In genomic region chr16:67833418-67834241, GRCh38 we compare ENCODE assay signal across 8 cellular contexts. TPM values are rescaled to one million over a fixed set of nuclear protein-coding genes. Genes with fewer than 3 reads are reported as not detected.
DNase-seq lines count a peak whose midpoint lies in the region; ATAC-seq and TF ChIP-seq lines count a peak whose summit lies in the region.

No MANE protein-coding gene starts in this region.

- H3K79me2 ChIP-seq in GM23248 (ENCODE audit: insufficient read depth) (peaks cover 31% of the 10 kb centered on the region), Karpas-422 (ENCODE audit: low read length) (peaks cover 12% of the 10 kb centered on the region)

- H3K27me3 Mint-ChIP-seq in natural killer cell treated with Interleukin-12 subunit alpha and Interleukin-12 subunit beta and Interleukin-15 and Interleukin-18, amount 100 ng/mL, for 72 hours: no peaks in the 10 kb centered on the region

- H3K27ac ChIP-seq in GM23248 (peak overlapping the region; percentile 89), Karpas-422 (ENCODE audit: low read length) (no peak overlapping the region), Peyer's patch (peak overlapping the region; percentile 36 to 76 (median 68))

- H3K4me3 ChIP-seq in GM23248 (peak overlapping the region; percentile 93), Karpas-422 (ENCODE audit: low read length) (peak overlapping the region; percentile 75), Peyer's patch (peak overlapping the region; percentile 60 to 96 (median 75)), fibroblast of mammary gland (ENCODE audit: control insufficient read depth, low read depth, low read length) (peak overlapping the region; percentile 83)

- H3K4me1 ChIP-seq in GM23248 (ENCODE audit: insufficient read depth) (peaks cover 6% of the 10 kb centered on the region), Karpas-422 (ENCODE audit: low read length) (peaks cover 16% of the 10 kb centered on the region), Peyer's patch (peaks cover 0 to 10% (median 7%) of the 10 kb centered on the region in 4 donors)

- H3K36me3 ChIP-seq in GM23248 (ENCODE audit: low read depth) (peaks cover 6% of the 10 kb centered on the region; the same call in 1 of the 2 replicates), Karpas-422 (ENCODE audit: insufficient read depth, low read length) (no peaks in the 10 kb centered on the region), Peyer's patch (peaks cover 0 to 37% (median 0%) of the 10 kb centered on the region in 3 donors)

- peak; percentile 42 to 76 for TF ChIP-seq POLR2A in Peyer's patch (IDR thresholded peaks at IDR 0.05)

- no peaks in the 10 kb centered on the region for H3K9me3 Mint-ChIP-seq in natural killer cell treated with Interleukin-12 subunit alpha and Interleukin-12 subunit beta and Interleukin-15 and Interleukin-18, amount 100 ng/mL, for 72 hours

- no peaks in the 10 kb centered on the region for H3K36me3 Mint-ChIP-seq in natural killer cell treated with Interleukin-12 subunit alpha and Interleukin-12 subunit beta and Interleukin-15 and Interleukin-18, amount 100 ng/mL, for 72 hours

- H3K27me3 ChIP-seq in GM23248 (replicated peaks; ENCODE audit: insufficient read depth) (no peaks in the 10 kb centered on the region), Karpas-422 (ENCODE audit: low read length) (no peaks in the 10 kb centered on the region), Peyer's patch (no peaks in the 10 kb centered on the region)

- no peaks in the 10 kb centered on the region for H3K9me2 ChIP-seq in GM23248 (ENCODE audit: insufficient read depth)
- no peaks in the 10 kb centered on the region for H3K9me2 ChIP-seq in Karpas-422 (replicated peaks; ENCODE audit: insufficient read depth, low read length)

- H3K4me3 Mint-ChIP-seq in natural killer cell treated with Interleukin-12 subunit alpha and Interleukin-12 subunit beta and Interleukin-15 and Interleukin-18, amount 100 ng/mL, for 72 hours: peak overlapping the region; percentile 88

- peak overlapping the region; percentile 99 for H3K9ac ChIP-seq in GM23248
- peak overlapping the region; percentile 87 for H3K9ac ChIP-seq in Karpas-422 (ENCODE audit: low read length)

- WGBS in GM23248 (ENCODE audit: low coverage in 1 of 2, low lambda C conversion rate in 2 of 2, missing lambda C conversion rate in 2 of 2), 2 experiments: 1 to 3% methylated on average over 45 to 49 of the region's 49 CpGs

- peak; percentile 99 to 100 for ATAC-seq in natural killer cell treated with Interleukin-12 subunit alpha and Interleukin-12 subunit beta and Interleukin-15 and Interleukin-18, amount 100 ng/mL, for 72 hours

- in situ Hi-C loops in GM23248 (cut with MboI): no loop called here

- H2AFZ ChIP-seq in GM23248 (peak overlapping the region; percentile 93), Karpas-422 (ENCODE audit: low read length) (peak overlapping the region; percentile 83)

- H3K4me1 Mint-ChIP-seq in natural killer cell treated with Interleukin-12 subunit alpha and Interleukin-12 subunit beta and Interleukin-15 and Interleukin-18, amount 100 ng/mL, for 72 hours (ENCODE audit: low read depth in 2 of 2): peaks cover 0 to 12% of the 10 kb centered on the region in 2 donors

- no peaks in the 10 kb centered on the region for H3F3A ChIP-seq in GM23248 (ENCODE audit: insufficient read depth)

- H3K9me3 ChIP-seq in GM23248 (ENCODE audit: low read depth): no peaks in the 10 kb centered on the region
- H3K9me3 ChIP-seq in Karpas-422 (ENCODE audit: low read length): no peaks in the 10 kb centered on the region
- no peaks in the 10 kb centered on the region for H3K9me3 ChIP-seq in Peyer's patch

- peak overlapping the region; percentile 64 to 85 for H3K27ac Mint-ChIP-seq in natural killer cell treated with Interleukin-12 subunit alpha and Interleukin-12 subunit beta and Interleukin-15 and Interleukin-18, amount 100 ng/mL, for 72 hours

- TF ChIP-seq CTCF in Peyer's patch (IDR thresholded peaks at IDR 0.05): no peak
- TF ChIP-seq CTCF in fibroblast of mammary gland (conservative IDR thresholded peaks at IDR 0.05; ENCODE audit: control insufficient read depth, insufficient read depth, low read depth, low read length): no peak

- DNase-seq in Daoy (ENCODE audit: low read depth): peak; percentile 88
- DNase-seq in GM23248: peak; percentile 97
- DNase-seq in Karpas-422: peak; percentile 98
- peak; percentile 92 to 98 (median 95) for DNase-seq in Peyer's patch
- DNase-seq in activated T-helper 1 cell treated with anti-CD3 and anti-CD28 coated beads, Interleukin-2, amount 50 U/mL, for 16 hours (ENCODE audit: low read depth in 1 of 2, low spot score in 1 of 2): peak; percentile 84 to 86
- peak; percentile 84 for DNase-seq in fibroblast of mammary gland (ENCODE audit: low read depth)
- peak; percentile 95 for DNase-seq in natural killer cell treated with Interleukin-12 subunit alpha and Interleukin-12 subunit beta and Interleukin-15 and Interleukin-18, amount 100 ng/mL, for 72 hours (ENCODE audit: low spot score)
- peak; percentile 93 for DNase-seq in stimulated activated naive CD4-positive, alpha-beta T cell treated with Interleukin-2 at 50 U/mL for 16 hours (lab: John Stamatoyannopoulos, UW)

- H4K20me1 ChIP-seq in GM23248 (ENCODE audit: insufficient read depth) (no peaks in the 10 kb centered on the region), Karpas-422 (ENCODE audit: insufficient read depth, low read depth, low read length) (no peaks in the 10 kb centered on the region)

- H3K4me2 ChIP-seq in GM23248 (ENCODE audit: unreplicated experiment) (peak overlapping the region; percentile 87), Karpas-422 (ENCODE audit: low read depth, low read length, poor library complexity, severe bottlenecking) (peak overlapping the region; percentile 85)

RNA-seq across cellular contexts. Expression of gene THAP11, which starts 8.5 kb away (rescaled TPM):
- total RNA-seq in Daoy (2014; rRNA removed; shearing (Covaris generic)): 41.5 and 50.6 TPM in 2 replicates
- 27.9 and 37.9 TPM in 2 replicates for total RNA-seq in GM23248 (2014; rRNA removed; shearing (Covaris generic))
- polyA plus RNA-seq in GM23248 (2016; fragmentation: Nextera tagmentation; extraction: Ambion mirVana): 23.4 and 23.6 TPM in 2 replicates
- total RNA-seq in Karpas-422 (2014; rRNA removed; shearing (Covaris generic); ENCODE audit: low replicate concordance): 57.1 and 89.9 TPM in 2 replicates
- total RNA-seq in Peyer's patch: 10 to 100 TPM; 23.9 to 38.2 (median 31.7) TPM
- total RNA-seq in natural killer cell treated with Interleukin-12 subunit alpha and Interleukin-12 subunit beta and Interleukin-15 and Interleukin-18, amount 100 ng/mL, for 72 hours: 10 to 100 TPM; 30.5 to 45.9 TPM

RNA-seq across cellular contexts. Expression of gene NUTF2, which starts 13.1 kb away (rescaled TPM):
- 42.9 and 48.7 TPM in 2 replicates for total RNA-seq in Daoy (2014; rRNA removed; shearing (Covaris generic))
- 52.9 and 119 TPM in 2 replicates for total RNA-seq in GM23248 (2014; rRNA removed; shearing (Covaris generic))
- polyA plus RNA-seq in GM23248 (2016; fragmentation: Nextera tagmentation; extraction: Ambion mirVana): 268 and 280 TPM in 2 replicates
- total RNA-seq in Karpas-422 (2014; rRNA removed; shearing (Covaris generic); ENCODE audit: low replicate concordance): 179 and 237 TPM in 2 replicates
- 10 to 100 TPM; 55.5 to 82.5 (median 69.1) TPM for total RNA-seq in Peyer's patch
- total RNA-seq in natural killer cell treated with Interleukin-12 subunit alpha and Interleukin-12 subunit beta and Interleukin-15 and Interleukin-18, amount 100 ng/mL, for 72 hours: 100 to 1,000 TPM; 114 to 124 TPM

RNA-seq across cellular contexts. Expression of gene CENPT, which starts 13.9 kb away (rescaled TPM):
- total RNA-seq in Daoy (2014; rRNA removed; shearing (Covaris generic)): 26.8 and 33.8 TPM in 2 replicates
- total RNA-seq in GM23248 (2014; rRNA removed; shearing (Covaris generic)): 53.4 and 59.4 TPM in 2 replicates
- polyA plus RNA-seq in GM23248 (2016; fragmentation: Nextera tagmentation; extraction: Ambion mirVana): 54.0 and 63.1 TPM in 2 replicates
- 22.0 and 36.0 TPM in 2 replicates for total RNA-seq in Karpas-422 (2014; rRNA removed; shearing (Covaris generic); ENCODE audit: low replicate concordance)
- 100 to 1,000 TPM in 2 of 4 donors, 10 to 100 TPM in 2; 64.8 to 138 (median 94.6) TPM for total RNA-seq in Peyer's patch
- 10 to 100 TPM; 51.6 to 83.7 TPM for total RNA-seq in natural killer cell treated with Interleukin-12 subunit alpha and Interleukin-12 subunit beta and Interleukin-15 and Interleukin-18, amount 100 ng/mL, for 72 hours

RNA-seq across cellular contexts. Expression of gene TSNAXIP1, which starts 26.9 kb away (rescaled TPM):
- total RNA-seq in Daoy (2014; rRNA removed; shearing (Covaris generic)): 0.11 and 1.1 TPM in 2 replicates
- 0.65 and 2.4 TPM in 2 replicates for total RNA-seq in GM23248 (2014; rRNA removed; shearing (Covaris generic))
- polyA plus RNA-seq in GM23248 (2016; fragmentation: Nextera tagmentation; extraction: Ambion mirVana): 0.79 and 1.2 TPM in 2 replicates
- total RNA-seq in Karpas-422 (2014; rRNA removed; shearing (Covaris generic); ENCODE audit: low replicate concordance): 0.52 and 1.1 TPM in 2 replicates
- 1 to 10 TPM in 1 of 4 donors, under 1 TPM in 2, not detected in 1; 0.35 to 7.4 (median 0.94) TPM for total RNA-seq in Peyer's patch
- total RNA-seq in natural killer cell treated with Interleukin-12 subunit alpha and Interleukin-12 subunit beta and Interleukin-15 and Interleukin-18, amount 100 ng/mL, for 72 hours: 1 to 10 TPM in 1 of 2 donors, under 1 TPM in 1; 0.24 to 1.1 TPM

RNA-seq across cellular contexts. Expression of gene RANBP10, which starts 27.3 kb away (rescaled TPM):
- total RNA-seq in Daoy (2014; rRNA removed; shearing (Covaris generic)): 3.7 and 4.0 TPM in 2 replicates
- total RNA-seq in GM23248 (2014; rRNA removed; shearing (Covaris generic)): 2.4 and 3.3 TPM in 2 replicates
- 5.8 and 6.1 TPM in 2 replicates for polyA plus RNA-seq in GM23248 (2016; fragmentation: Nextera tagmentation; extraction: Ambion mirVana)
- total RNA-seq in Karpas-422 (2014; rRNA removed; shearing (Covaris generic); ENCODE audit: low replicate concordance): 9.3 and 10.7 TPM in 2 replicates
- total RNA-seq in Peyer's patch: 10 to 100 TPM; 15.2 to 29.9 (median 24.0) TPM
- total RNA-seq in natural killer cell treated with Interleukin-12 subunit alpha and Interleukin-12 subunit beta and Interleukin-15 and Interleukin-18, amount 100 ng/mL, for 72 hours: 10 to 100 TPM; 28.0 to 31.0 TPM
